23 cellular contexts compared by ENCODE assay signal in the genomic region with DNA sequence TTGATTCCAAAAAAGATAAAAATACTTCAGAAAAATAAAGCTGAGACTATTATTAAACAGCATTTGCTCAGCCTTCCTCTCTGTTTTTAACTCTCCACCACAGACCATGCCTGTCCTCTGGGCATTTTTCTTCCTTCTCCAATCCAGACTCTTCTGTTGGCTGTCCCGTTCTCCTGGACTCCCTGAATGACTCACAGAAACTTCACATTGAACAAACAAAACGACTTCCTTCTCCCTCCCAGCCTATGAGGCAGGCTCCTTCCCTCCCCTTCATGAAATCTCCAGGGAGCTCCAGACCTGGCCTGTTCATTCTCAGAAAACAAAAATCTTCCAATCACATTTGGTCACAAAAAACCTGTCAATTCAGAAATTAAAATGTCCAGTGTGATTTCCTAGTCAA.
A peak's percentile ranks its signal among the peaks of the same experiment; 100 is the strongest.
DNase-seq lines count a peak whose midpoint lies in the region; ATAC-seq and TF ChIP-seq lines count a peak whose summit lies in the region.
"Had no signal": no experiment of that assay in that cellular context is flagged by ENCODE, and none has a peak within 500 bp of the region (broad histone marks: within the 10 kb centered on the region; RNA-seq: fewer than 3 reads in every experiment).

No MANE protein-coding gene starts in this region.

- no peaks in the 10 kb centered on the region for H3K4me1 Mint-ChIP-seq in natural killer cell
- H3K4me1 Mint-ChIP-seq: CD4-positive, CD25-positive, alpha-beta regulatory T cell had no signal

- in situ Hi-C loops in Caki2 (cut with HindIII; ENCODE audit: low pct_unique_long_range_greater_than_20kb, low sequenced_read_pairs): no loop called here

- DNase-seq in Caki2 (ENCODE audit: low read depth): peak; percentile 27
- peak; percentile 8 for DNase-seq in RWPE1 (ENCODE audit: low spot score)
- peak; percentile 6 for DNase-seq in epithelial cell of prostate (ENCODE audit: low read depth, low spot score)
- peak; percentile 1 for DNase-seq in mesenteric fat pad (ENCODE audit: low spot score)
- DNase-seq in natural killer cell: no peak
- DNase-seq in AG08395 (ENCODE audit: low spot score): no peak
- DNase-seq in heart right ventricle: no peak
- DNase-seq: 8988T; CD4-positive, CD25-positive, alpha-beta regulatory T cell; DMS53; Karpas-422; NCI-H1694 treated with DMSO at 0.1 percent for 48 hours; NCI-H2081; NCI-H2227 treated with DMSO at 0.1 percent for 48 hours; NCI-H526 treated with DMSO at 0.1 percent for 48 hours; Peyer's patch; SK-N-SH; SW 1271 had no signal

- peaks cover 0 to 6% of the 10 kb centered on the region in 2 donors for H3K27me3 Mint-ChIP-seq in natural killer cell (ENCODE audit: low read depth in 2 of 2)
- H3K27me3 Mint-ChIP-seq: CD4-positive, CD25-positive, alpha-beta regulatory T cell had no signal

- H3K4me1 ChIP-seq in heart right ventricle: no peaks in the 10 kb centered on the region
- H3K4me1 ChIP-seq: Peyer's patch had no signal

- no peak for TF ChIP-seq CTCF in RWPE1 (conservative IDR thresholded peaks at IDR 0.05; ENCODE audit: low read depth)
- TF ChIP-seq CTCF in natural killer cell (IDR thresholded peaks at IDR 0.05): no peak
- no peak for TF ChIP-seq CTCF in heart right ventricle (IDR thresholded peaks at IDR 0.05)

- no peaks in the 10 kb centered on the region for H3K36me3 ChIP-seq in heart right ventricle
- H3K36me3 ChIP-seq: BLaER1, Peyer's patch had no signal

- H3K9me3 ChIP-seq in heart right ventricle: peaks cover 0 to 32% (median 9%) of the 10 kb centered on the region in 11 donors
- H3K9me3 ChIP-seq: Peyer's patch, SK-N-SH had no signal

- H3K9me3 Mint-ChIP-seq in natural killer cell: peaks cover 0 to 2% of the 10 kb centered on the region in 2 donors

- 26 to 41% methylated on average over 2 of the region's 2 CpGs for WGBS in heart right ventricle, 2 donors

- no peak overlapping the region for H3K4me3 ChIP-seq in heart right ventricle
- H3K4me3 ChIP-seq: BLaER1, GM12878, Peyer's patch had no signal

- no peak overlapping the region for H3K27ac Mint-ChIP-seq in natural killer cell
- H3K27ac Mint-ChIP-seq: CD4-positive, CD25-positive, alpha-beta regulatory T cell had no signal

- intact Hi-C loops in natural killer cell (cut with micrococcal nuclease): no loop called here
- intact Hi-C loops in heart right ventricle (cut with DNase I): no loop called here

- no peak overlapping the region for H3K4me3 Mint-ChIP-seq in natural killer cell
- H3K4me3 Mint-ChIP-seq: CD4-positive, CD25-positive, alpha-beta regulatory T cell had no signal

- peaks cover 0 to 9% (median 0%) of the 10 kb centered on the region in 7 donors for H3K27me3 ChIP-seq in heart right ventricle
- H3K27me3 ChIP-seq: BLaER1, Peyer's patch had no signal

- ATAC-seq in natural killer cell (no peak), GM21360 (IDR thresholded peaks at IDR 0.05; ENCODE audit: unreplicated experiment) (no peak), heart right ventricle (no peak)
- ATAC-seq: GM12878, HepG2 had no signal

- H3K36me3 Mint-ChIP-seq in natural killer cell: no peaks in the 10 kb centered on the region
- H3K36me3 Mint-ChIP-seq: CD4-positive, CD25-positive, alpha-beta regulatory T cell had no signal

- POLR2A ChIA-PET in RWPE1 (lab: Yijun Ruan, JAX; ENCODE audit: low non-redundant PET): no interaction called here

- no peak overlapping the region for H3K27ac ChIP-seq in RWPE1
- no peak overlapping the region for H3K27ac ChIP-seq in epithelial cell of prostate
- H3K27ac ChIP-seq in heart right ventricle: no peak overlapping the region
- H3K27ac ChIP-seq: BLaER1, HL-60, Peyer's patch had no signal

- CTCF ChIA-PET in RWPE1 (lab: Yijun Ruan, JAX): interaction anchor here (0.6 kb wide), 2 partner anchors 18 to 1945 kb away, joined by 3 read pairs; no protein-coding TSS in a partner anchor

Comparison
In these comparisons a context has a peak if more than half of its experiments do, and no peak if none do; other contexts are left out.
1. DNase-seq: peak in Caki2 (single experiment), RWPE1 (single experiment), epithelial cell of prostate (single experiment) and mesenteric fat pad (single experiment); none in natural killer cell (single experiment), AG08395 (single experiment) and heart right ventricle (0 of 2).